In the genomic region with DNA sequence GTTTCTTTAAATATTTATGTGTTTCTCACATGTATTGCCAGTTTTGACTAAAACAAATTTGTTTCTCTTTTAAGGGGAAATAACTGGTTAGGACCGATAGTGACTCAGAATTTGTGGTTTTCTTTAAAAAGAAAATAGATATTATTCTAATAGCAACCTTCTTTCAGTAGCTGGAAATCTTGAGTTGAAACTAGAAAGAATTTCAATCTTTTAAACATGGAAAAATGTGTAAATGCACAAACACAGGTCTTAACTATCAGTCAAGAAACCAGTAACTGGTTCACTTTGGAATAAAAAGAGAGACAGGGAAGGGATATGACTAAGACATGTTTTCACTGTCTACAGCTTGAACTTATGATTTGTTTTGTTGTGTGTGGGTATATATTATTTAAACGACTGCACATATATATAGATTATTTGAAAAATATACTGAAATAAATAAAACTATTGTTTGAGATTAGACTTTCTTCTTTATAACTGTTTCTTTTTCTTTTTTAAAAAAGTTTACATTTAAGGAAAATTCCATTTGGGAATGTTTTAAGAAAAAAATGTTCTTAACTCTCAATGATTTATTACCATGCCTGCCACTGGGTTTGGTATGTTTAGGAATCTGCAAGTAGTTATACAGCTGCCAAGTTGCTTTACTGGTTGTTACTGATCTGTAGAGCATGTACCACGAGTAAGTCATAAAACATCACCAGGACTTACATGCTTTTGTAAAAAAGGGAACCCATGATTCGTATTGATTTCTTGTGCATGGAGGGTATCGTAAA, we compare ENCODE assay signal across 1 cellular context.
TF ChIP-seq lines count a peak whose summit lies in the region.

No MANE protein-coding gene starts in this region.

TF ChIP-seq in SK-N-SH, 30 proteins besides CTCF, POLR2A, EP300 and RAD21 (continued from another document):
- TF ChIP-seq, protein P1, sequence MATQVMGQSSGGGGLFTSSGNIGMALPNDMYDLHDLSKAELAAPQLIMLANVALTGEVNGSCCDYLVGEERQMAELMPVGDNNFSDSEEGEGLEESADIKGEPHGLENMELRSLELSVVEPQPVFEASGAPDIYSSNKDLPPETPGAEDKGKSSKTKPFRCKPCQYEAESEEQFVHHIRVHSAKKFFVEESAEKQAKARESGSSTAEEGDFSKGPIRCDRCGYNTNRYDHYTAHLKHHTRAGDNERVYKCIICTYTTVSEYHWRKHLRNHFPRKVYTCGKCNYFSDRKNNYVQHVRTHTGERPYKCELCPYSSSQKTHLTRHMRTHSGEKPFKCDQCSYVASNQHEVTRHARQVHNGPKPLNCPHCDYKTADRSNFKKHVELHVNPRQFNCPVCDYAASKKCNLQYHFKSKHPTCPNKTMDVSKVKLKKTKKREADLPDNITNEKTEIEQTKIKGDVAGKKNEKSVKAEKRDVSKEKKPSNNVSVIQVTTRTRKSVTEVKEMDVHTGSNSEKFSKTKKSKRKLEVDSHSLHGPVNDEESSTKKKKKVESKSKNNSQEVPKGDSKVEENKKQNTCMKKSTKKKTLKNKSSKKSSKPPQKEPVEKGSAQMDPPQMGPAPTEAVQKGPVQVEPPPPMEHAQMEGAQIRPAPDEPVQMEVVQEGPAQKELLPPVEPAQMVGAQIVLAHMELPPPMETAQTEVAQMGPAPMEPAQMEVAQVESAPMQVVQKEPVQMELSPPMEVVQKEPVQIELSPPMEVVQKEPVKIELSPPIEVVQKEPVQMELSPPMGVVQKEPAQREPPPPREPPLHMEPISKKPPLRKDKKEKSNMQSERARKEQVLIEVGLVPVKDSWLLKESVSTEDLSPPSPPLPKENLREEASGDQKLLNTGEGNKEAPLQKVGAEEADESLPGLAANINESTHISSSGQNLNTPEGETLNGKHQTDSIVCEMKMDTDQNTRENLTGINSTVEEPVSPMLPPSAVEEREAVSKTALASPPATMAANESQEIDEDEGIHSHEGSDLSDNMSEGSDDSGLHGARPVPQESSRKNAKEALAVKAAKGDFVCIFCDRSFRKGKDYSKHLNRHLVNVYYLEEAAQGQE (IDR thresholded peaks at IDR 0.05; ENCODE audit: low read depth, low read length): no peak
- TF ChIP-seq, protein P2, sequence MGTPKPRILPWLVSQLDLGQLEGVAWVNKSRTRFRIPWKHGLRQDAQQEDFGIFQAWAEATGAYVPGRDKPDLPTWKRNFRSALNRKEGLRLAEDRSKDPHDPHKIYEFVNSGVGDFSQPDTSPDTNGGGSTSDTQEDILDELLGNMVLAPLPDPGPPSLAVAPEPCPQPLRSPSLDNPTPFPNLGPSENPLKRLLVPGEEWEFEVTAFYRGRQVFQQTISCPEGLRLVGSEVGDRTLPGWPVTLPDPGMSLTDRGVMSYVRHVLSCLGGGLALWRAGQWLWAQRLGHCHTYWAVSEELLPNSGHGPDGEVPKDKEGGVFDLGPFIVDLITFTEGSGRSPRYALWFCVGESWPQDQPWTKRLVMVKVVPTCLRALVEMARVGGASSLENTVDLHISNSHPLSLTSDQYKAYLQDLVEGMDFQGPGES (IDR thresholded peaks at IDR 0.05; ENCODE audit: low read depth, low read length): no peak
- TF ChIP-seq TCF12 (IDR thresholded peaks at IDR 0.05) (peak; percentile 90), MEF2A (IDR thresholded peaks at IDR 0.05; ENCODE audit: borderline replicate concordance, low read depth) (no peak), JUND (IDR thresholded peaks at IDR 0.05) (peak; percentile 40), RXRA (IDR thresholded peaks at IDR 0.05; ENCODE audit: borderline replicate concordance, low read depth) (peak; percentile 29; the same call in 1 of the 2 replicates), FOSL2 (IDR thresholded peaks at IDR 0.05; ENCODE audit: borderline replicate concordance, low read depth) (no peak; the same call in 1 of the 2 replicates), ELF1 (IDR thresholded peaks at IDR 0.05) (no peak), YY1 (IDR thresholded peaks at IDR 0.05; ENCODE audit: low read depth) (no peak), RFX5 (IDR thresholded peaks at IDR 0.05; ENCODE audit: low read length) (no peak), POLR2AphosphoS5 (IDR thresholded peaks at IDR 0.05; ENCODE audit: low read depth, low read length) (peak; percentile 58; the same call in 1 of the 2 replicates), CHD2 (IDR thresholded peaks at IDR 0.05; ENCODE audit: low read length, partially characterized antibody) (no peak), TAF1 (IDR thresholded peaks at IDR 0.05; ENCODE audit: borderline replicate concordance, low read depth, low read length) (no peak), TEAD4 (IDR thresholded peaks at IDR 0.05; ENCODE audit: borderline replicate concordance, insufficient read depth) (no peak), RCOR1 (IDR thresholded peaks at IDR 0.05; ENCODE audit: low read length) (no peak), FOXM1 (IDR thresholded peaks at IDR 0.05; ENCODE audit: low read depth) (0 out of 2 replicates have a peak, but pooled peaks have one; percentile 11), SMC3 (IDR thresholded peaks at IDR 0.05; ENCODE audit: low read depth, low read length) (no peak), MXI1 (IDR thresholded peaks at IDR 0.05; ENCODE audit: low read depth, low read length) (no peak), SIN3A (IDR thresholded peaks at IDR 0.05; ENCODE audit: borderline replicate concordance, low read depth, low read length) (no peak), GABPA (IDR thresholded peaks at IDR 0.05; ENCODE audit: low read depth) (no peak)
- TF ChIP-seq, protein P3, sequence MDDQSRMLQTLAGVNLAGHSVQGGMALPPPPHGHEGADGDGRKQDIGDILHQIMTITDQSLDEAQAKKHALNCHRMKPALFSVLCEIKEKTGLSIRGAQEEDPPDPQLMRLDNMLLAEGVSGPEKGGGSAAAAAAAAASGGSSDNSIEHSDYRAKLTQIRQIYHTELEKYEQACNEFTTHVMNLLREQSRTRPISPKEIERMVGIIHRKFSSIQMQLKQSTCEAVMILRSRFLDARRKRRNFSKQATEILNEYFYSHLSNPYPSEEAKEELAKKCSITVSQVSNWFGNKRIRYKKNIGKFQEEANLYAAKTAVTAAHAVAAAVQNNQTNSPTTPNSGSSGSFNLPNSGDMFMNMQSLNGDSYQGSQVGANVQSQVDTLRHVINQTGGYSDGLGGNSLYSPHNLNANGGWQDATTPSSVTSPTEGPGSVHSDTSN (IDR thresholded peaks at IDR 0.05): peak; percentile 92
- TF ChIP-seq, protein P4, sequence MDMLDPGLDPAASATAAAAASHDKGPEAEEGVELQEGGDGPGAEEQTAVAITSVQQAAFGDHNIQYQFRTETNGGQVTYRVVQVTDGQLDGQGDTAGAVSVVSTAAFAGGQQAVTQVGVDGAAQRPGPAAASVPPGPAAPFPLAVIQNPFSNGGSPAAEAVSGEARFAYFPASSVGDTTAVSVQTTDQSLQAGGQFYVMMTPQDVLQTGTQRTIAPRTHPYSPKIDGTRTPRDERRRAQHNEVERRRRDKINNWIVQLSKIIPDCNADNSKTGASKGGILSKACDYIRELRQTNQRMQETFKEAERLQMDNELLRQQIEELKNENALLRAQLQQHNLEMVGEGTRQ (IDR thresholded peaks at IDR 0.05; ENCODE audit: borderline replicate concordance, low read depth, low read length): no peak
- TF ChIP-seq, protein P5, sequence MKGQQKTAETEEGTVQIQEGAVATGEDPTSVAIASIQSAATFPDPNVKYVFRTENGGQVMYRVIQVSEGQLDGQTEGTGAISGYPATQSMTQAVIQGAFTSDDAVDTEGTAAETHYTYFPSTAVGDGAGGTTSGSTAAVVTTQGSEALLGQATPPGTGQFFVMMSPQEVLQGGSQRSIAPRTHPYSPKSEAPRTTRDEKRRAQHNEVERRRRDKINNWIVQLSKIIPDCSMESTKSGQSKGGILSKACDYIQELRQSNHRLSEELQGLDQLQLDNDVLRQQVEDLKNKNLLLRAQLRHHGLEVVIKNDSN (IDR thresholded peaks at IDR 0.05; ENCODE audit: borderline replicate concordance, low read depth): no peak
- TF ChIP-seq, protein P6, sequence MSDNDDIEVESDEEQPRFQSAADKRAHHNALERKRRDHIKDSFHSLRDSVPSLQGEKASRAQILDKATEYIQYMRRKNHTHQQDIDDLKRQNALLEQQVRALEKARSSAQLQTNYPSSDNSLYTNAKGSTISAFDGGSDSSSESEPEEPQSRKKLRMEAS (IDR thresholded peaks at IDR 0.05; ENCODE audit: low read depth): 0 out of 2 replicates have a peak, but pooled peaks have one; percentile 27
